Comparison of ENCODE assay signal across 1 cellular context in genomic region chr16:86533942-86534341, GRCh38.
TF ChIP-seq lines count a peak whose summit lies in the region.

No MANE protein-coding gene starts in this region.

TF ChIP-seq in K562, 482 proteins besides CTCF, POLR2A, EP300 and RAD21:
- TF ChIP-seq ZNF766 (CRISPR knock-in tag; conservative IDR thresholded peaks at IDR 0.05) (no peak), RNF2 (IDR thresholded peaks at IDR 0.05) (no peak), MEF2D (tag; conservative IDR thresholded peaks at IDR 0.05; ENCODE audit: low read depth) (no peak), TRIM28 (IDR thresholded peaks at IDR 0.05) (no peak), ASH1L (IDR thresholded peaks at IDR 0.05; ENCODE audit: borderline replicate concordance, low read depth, partially characterized antibody) (no peak), NCOA2 (IDR thresholded peaks at IDR 0.05; ENCODE audit: partially characterized antibody in 2 of 2) (no peak), ZNF124 (CRISPR knock-in tag; IDR thresholded peaks at IDR 0.05) (no peak), MTA3 (IDR thresholded peaks at IDR 0.05; ENCODE audit: borderline replicate concordance) (no peak), RBM34 (IDR thresholded peaks at IDR 0.05; ENCODE audit: borderline replicate concordance, insufficient read depth, low read length) (no peak), ZNF239 (CRISPR knock-in tag; IDR thresholded peaks at IDR 0.05) (no peak), KLF1 (tag; IDR thresholded peaks at IDR 0.05) (no peak), ETV6 (IDR thresholded peaks at IDR 0.05; ENCODE audit: borderline replicate concordance in 1 of 2, low read depth in 2 of 2, low read length in 1 of 2) (no peak), ETV6 (CRISPR knock-in tag; IDR thresholded peaks at IDR 0.05; ENCODE audit: borderline replicate concordance) (no peak), ZNF224 (CRISPR knock-in tag; IDR thresholded peaks at IDR 0.05) (no peak), ARID2 (IDR thresholded peaks at IDR 0.05) (no peak), ZBTB11 (CRISPR knock-in tag; IDR thresholded peaks at IDR 0.05) (no peak), PRMT5 (CRISPR knock-in tag; IDR thresholded peaks at IDR 0.05) (no peak), RHOXF2B (CRISPR knock-in tag; conservative IDR thresholded peaks at IDR 0.05) (no peak), JUND (IDR thresholded peaks at IDR 0.05; ENCODE audit: borderline replicate concordance, low read depth, low read length) (no peak), JUND (tag; IDR thresholded peaks at IDR 0.05; ENCODE audit: borderline replicate concordance, low read depth, low read length) (no peak)
- TF ChIP-seq, protein P1, sequence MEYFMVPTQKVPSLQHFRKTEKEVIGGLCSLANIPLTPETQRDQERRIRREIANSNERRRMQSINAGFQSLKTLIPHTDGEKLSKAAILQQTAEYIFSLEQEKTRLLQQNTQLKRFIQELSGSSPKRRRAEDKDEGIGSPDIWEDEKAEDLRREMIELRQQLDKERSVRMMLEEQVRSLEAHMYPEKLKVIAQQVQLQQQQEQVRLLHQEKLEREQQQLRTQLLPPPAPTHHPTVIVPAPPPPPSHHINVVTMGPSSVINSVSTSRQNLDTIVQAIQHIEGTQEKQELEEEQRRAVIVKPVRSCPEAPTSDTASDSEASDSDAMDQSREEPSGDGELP (CRISPR knock-in tag; IDR thresholded peaks at IDR 0.05; ENCODE audit: borderline replicate concordance) = no peak
- TF ChIP-seq, protein P2, sequence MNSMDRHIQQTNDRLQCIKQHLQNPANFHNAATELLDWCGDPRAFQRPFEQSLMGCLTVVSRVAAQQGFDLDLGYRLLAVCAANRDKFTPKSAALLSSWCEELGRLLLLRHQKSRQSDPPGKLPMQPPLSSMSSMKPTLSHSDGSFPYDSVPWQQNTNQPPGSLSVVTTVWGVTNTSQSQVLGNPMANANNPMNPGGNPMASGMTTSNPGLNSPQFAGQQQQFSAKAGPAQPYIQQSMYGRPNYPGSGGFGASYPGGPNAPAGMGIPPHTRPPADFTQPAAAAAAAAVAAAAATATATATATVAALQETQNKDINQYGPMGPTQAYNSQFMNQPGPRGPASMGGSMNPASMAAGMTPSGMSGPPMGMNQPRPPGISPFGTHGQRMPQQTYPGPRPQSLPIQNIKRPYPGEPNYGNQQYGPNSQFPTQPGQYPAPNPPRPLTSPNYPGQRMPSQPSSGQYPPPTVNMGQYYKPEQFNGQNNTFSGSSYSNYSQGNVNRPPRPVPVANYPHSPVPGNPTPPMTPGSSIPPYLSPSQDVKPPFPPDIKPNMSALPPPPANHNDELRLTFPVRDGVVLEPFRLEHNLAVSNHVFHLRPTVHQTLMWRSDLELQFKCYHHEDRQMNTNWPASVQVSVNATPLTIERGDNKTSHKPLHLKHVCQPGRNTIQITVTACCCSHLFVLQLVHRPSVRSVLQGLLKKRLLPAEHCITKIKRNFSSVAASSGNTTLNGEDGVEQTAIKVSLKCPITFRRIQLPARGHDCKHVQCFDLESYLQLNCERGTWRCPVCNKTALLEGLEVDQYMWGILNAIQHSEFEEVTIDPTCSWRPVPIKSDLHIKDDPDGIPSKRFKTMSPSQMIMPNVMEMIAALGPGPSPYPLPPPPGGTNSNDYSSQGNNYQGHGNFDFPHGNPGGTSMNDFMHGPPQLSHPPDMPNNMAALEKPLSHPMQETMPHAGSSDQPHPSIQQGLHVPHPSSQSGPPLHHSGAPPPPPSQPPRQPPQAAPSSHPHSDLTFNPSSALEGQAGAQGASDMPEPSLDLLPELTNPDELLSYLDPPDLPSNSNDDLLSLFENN (IDR thresholded peaks at IDR 0.05; ENCODE audit: low read depth in 2 of 2, low read length in 2 of 2) = no peak
